In genomic region chr4:102227388-102227787, GRCh38 we compare ENCODE assay signal across 22 cellular contexts.
DNase-seq lines count a peak whose midpoint lies in the region; ATAC-seq, FAIRE-seq and TF ChIP-seq lines count a peak whose summit lies in the region.
"Had no signal": no experiment of that assay in that cellular context is flagged by ENCODE, and none has a peak within 500 bp of the region (broad histone marks: within the 10 kb centered on the region; RNA-seq: fewer than 3 reads in every experiment).

No MANE protein-coding gene starts in this region.

- H3K4me1 ChIP-seq in small intestine (ENCODE audit: control insufficient read depth in 2 of 2, insufficient read depth in 1 of 2, low read depth in 1 of 2, low read length in 1 of 2) (no peaks in the 10 kb centered on the region), SJCRH30 (no peaks in the 10 kb centered on the region), gastroesophageal sphincter (no peaks in the 10 kb centered on the region)
- H3K4me1 ChIP-seq: BLaER1, Caco-2, HAP-1 had no signal

- CTCF ChIA-PET in WTC11 (lab: Charles Lee) = no interaction called here

- no peak overlapping the region for H3K27ac ChIP-seq in small intestine (ENCODE audit: low read depth in 1 of 2, low read length in 1 of 2)
- no peak overlapping the region for H3K27ac ChIP-seq in SJCRH30
- H3K27ac ChIP-seq in gastroesophageal sphincter = no peak overlapping the region
- H3K27ac ChIP-seq: BLaER1, C4-2B had no signal

- H3K4me3 ChIP-seq in small intestine (ENCODE audit: low read depth in 1 of 2, low read length in 2 of 2) = no peak overlapping the region
- H3K4me3 ChIP-seq in SJCRH30 = no peak overlapping the region
- H3K4me3 ChIP-seq in gastroesophageal sphincter = no peak overlapping the region
- H3K4me3 ChIP-seq: BLaER1, GM12878, HAP-1 had no signal

- POLR2A ChIA-PET in WTC11 (lab: Charles Lee) = no interaction called here

- peaks cover 28% of the 10 kb centered on the region for H3K9me3 Mint-ChIP-seq in WTC11
- H3K9me3 Mint-ChIP-seq: CD8-positive, alpha-beta T cell; HFFc6 had no signal

- H3K4me3 Mint-ChIP-seq in WTC11 = no peak overlapping the region
- H3K4me3 Mint-ChIP-seq: B cell; CD4-positive, CD25-positive, alpha-beta regulatory T cell; CD8-positive, alpha-beta T cell; HFFc6 had no signal

- FAIRE-seq in G401.6 (lab: Jason Lieb, UNC) = peak; percentile 99
- FAIRE-seq in frontal cortex (lab: Jason Lieb, UNC) = peak; percentile 99
- peak; percentile 97 for FAIRE-seq in small intestine (lab: Jason Lieb, UNC)
- FAIRE-seq: GM12878, H54 had no signal

- peaks cover 26% of the 10 kb centered on the region for H3K36me3 Mint-ChIP-seq in WTC11
- H3K36me3 Mint-ChIP-seq: CD4-positive, CD25-positive, alpha-beta regulatory T cell; CD8-positive, alpha-beta T cell had no signal

- TF ChIP-seq CTCF in WTC11 (IDR thresholded peaks at IDR 0.05) (no peak), gastroesophageal sphincter (IDR thresholded peaks at IDR 0.05) (no peak)

- no peak overlapping the region for H3K27ac Mint-ChIP-seq in WTC11
- H3K27ac Mint-ChIP-seq: B cell; CD4-positive, CD25-positive, alpha-beta regulatory T cell; CD8-positive, alpha-beta T cell; HFFc6 had no signal

- ATAC-seq in WTC11 (no peak), gastroesophageal sphincter (no peak)
- ATAC-seq: CD8-positive, alpha-beta T cell; GM12878 had no signal

- WGBS in small intestine, 3 donors = 50 to 94% (median 89%) methylated on average over 1 of the region's 1 CpG
- 100% methylated on average over 1 of the region's 1 CpG; no CpG with 5 or more reads in 1 of the 2 donors for WGBS in gastroesophageal sphincter (ENCODE audit: low coverage in 1 of 2), 2 donors

- H3K4me1 Mint-ChIP-seq in WTC11 = peaks cover 4% of the 10 kb centered on the region
- H3K4me1 Mint-ChIP-seq: B cell; CD4-positive, CD25-positive, alpha-beta regulatory T cell had no signal

- H3K36me3 ChIP-seq in small intestine (ENCODE audit: control insufficient read depth in 2 of 2, insufficient read depth in 2 of 2, low read length in 2 of 2) (no peaks in the 10 kb centered on the region), SJCRH30 (no peaks in the 10 kb centered on the region), gastroesophageal sphincter (no peaks in the 10 kb centered on the region)
- H3K36me3 ChIP-seq: BLaER1, HAP-1 had no signal

- no peak for TF ChIP-seq POLR2A in gastroesophageal sphincter (IDR thresholded peaks at IDR 0.05)

- no peak for TF ChIP-seq EP300 in gastroesophageal sphincter (IDR thresholded peaks at IDR 0.05)

- no peaks in the 10 kb centered on the region for H3K9me3 ChIP-seq in small intestine (ENCODE audit: control insufficient read depth, low read depth)
- H3K9me3 ChIP-seq in SJCRH30 (replicated peaks) = no peaks in the 10 kb centered on the region
- H3K9me3 ChIP-seq in gastroesophageal sphincter = no peaks in the 10 kb centered on the region
- H3K9me3 ChIP-seq: Caco-2 had no signal

- no peaks in the 10 kb centered on the region for H3K27me3 ChIP-seq in small intestine (ENCODE audit: control insufficient read depth in 2 of 2, insufficient read depth in 2 of 2, low read length in 2 of 2)
- H3K27me3 ChIP-seq in SJCRH30 = no peaks in the 10 kb centered on the region
- no peaks in the 10 kb centered on the region for H3K27me3 ChIP-seq in gastroesophageal sphincter
- H3K27me3 ChIP-seq: BLaER1 had no signal

- DNase-seq in WTC11 (ENCODE audit: low spot score) (no peak), frontal cortex (ENCODE audit: low spot score in 2 of 2) (no peak), small intestine (no peak), SJCRH30 (no peak)
- DNase-seq in activated naive CD4-positive, alpha-beta T cell (lab: John Stamatoyannopoulos, UW) = no peak
- DNase-seq: 8988T; Caco-2; CD4-positive, CD25-positive, alpha-beta regulatory T cell; CD8-positive, alpha-beta T cell; DMS153; DND-41; GDM1; GOT3; HFFc6 had no signal

- no peaks in the 10 kb centered on the region for H3K27me3 Mint-ChIP-seq in WTC11 (ENCODE audit: low read depth)
- H3K27me3 Mint-ChIP-seq: B cell had no signal

TF ChIP-seq in WTC11, 78 proteins besides CTCF, POLR2A, EP300 and RAD21:
- TF ChIP-seq HMGA2 (CRISPR knock-in tag; IDR thresholded peaks at IDR 0.05) (peak; percentile 98; the same call in 1 of the 2 replicates), MLX (CRISPR knock-in tag; IDR thresholded peaks at IDR 0.05) (no peak)
